In the genomic region with DNA sequence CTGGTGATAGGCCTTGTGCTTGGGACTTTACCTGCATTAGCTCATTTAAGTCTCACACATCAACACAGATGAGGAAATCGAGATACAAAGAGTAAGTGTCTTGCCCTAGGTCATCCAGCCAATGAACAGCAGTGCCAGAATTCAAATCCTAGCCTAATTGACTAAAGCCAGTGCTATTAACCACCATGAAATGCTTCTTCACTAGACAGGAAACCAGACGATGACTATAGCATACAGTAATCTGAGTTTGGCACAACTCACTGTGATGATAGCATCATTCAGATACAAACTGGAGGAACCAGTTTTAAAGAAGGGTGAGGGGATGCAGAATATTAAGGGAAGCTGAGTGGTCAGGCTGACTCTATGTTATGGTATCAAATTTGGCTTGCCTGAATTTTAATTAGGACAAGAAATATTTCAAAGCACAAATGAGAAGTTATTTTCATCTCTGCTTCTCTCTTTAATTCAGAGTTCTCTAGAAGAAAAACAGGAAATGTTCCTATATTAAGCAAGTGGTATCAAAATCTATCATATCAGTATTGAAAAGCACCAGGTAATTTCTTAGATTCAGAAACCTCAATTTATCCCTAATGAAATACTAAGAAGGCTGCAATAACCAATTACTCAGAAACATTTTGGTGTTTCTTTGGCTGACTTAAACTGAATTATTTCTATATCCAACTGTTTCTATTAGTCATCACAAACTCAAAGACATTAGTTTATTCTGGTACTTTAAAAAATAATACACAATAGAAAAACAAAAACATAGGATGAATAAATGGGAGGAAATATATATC, we compare ENCODE assay signal across 8 cellular contexts.
A peak's percentile ranks its signal among the peaks of the same experiment; 100 is the strongest.
DNase-seq lines count a peak whose midpoint lies in the region; ATAC-seq, FAIRE-seq and TF ChIP-seq lines count a peak whose summit lies in the region.

No MANE protein-coding gene starts in this region.

- peak overlapping the region; percentile 86 for H3K27ac Mint-ChIP-seq in activated naive CD8-positive, alpha-beta T cell treated with anti-CD3 and anti-CD28 coated beads for 36 hours

- H2BK15ac ChIP-seq in mesenchymal stem cell (ENCODE audit: low read depth, poor library complexity, severe bottlenecking) = no peak overlapping the region

- H3K4me1 Mint-ChIP-seq in activated naive CD8-positive, alpha-beta T cell treated with anti-CD3 and anti-CD28 coated beads for 36 hours = peaks cover 65% of the 10 kb centered on the region

- H4K20me1 ChIP-seq in KMS-11 (ENCODE audit: insufficient read depth) = no peaks in the 10 kb centered on the region

- ATAC-seq in A549 = peak; percentile 75 to 86; a peak in 5 of 6 replicates
- ATAC-seq in GM18511 (IDR thresholded peaks at IDR 0.05; ENCODE audit: unreplicated experiment) = peak; percentile 39
- ATAC-seq in GM19467 (IDR thresholded peaks at IDR 0.05; ENCODE audit: unreplicated experiment) = no peak
- no peak for ATAC-seq in GM21737 (IDR thresholded peaks at IDR 0.05; ENCODE audit: unreplicated experiment)

- H3K4me1 ChIP-seq in A549 (peaks cover 23% of the 10 kb centered on the region; the same call in 2 of the 3 replicates), KMS-11 (ENCODE audit: low read depth, poor library complexity, severe bottlenecking) (peaks cover 81% of the 10 kb centered on the region), mesenchymal stem cell (ENCODE audit: control insufficient read depth, insufficient read depth, low read depth, low read length) (peaks cover 2% of the 10 kb centered on the region)

- H2AK5ac ChIP-seq in mesenchymal stem cell (ENCODE audit: low read length, severe bottlenecking) = no peak overlapping the region

- H3K18ac ChIP-seq in mesenchymal stem cell (ENCODE audit: low read depth in 1 of 2, low read length in 2 of 2) = peak overlapping the region in 1 of 2 experiments; percentile 49

- no peak overlapping the region for H3K4me3 ChIP-seq in A549
- no peak overlapping the region for H3K4me3 ChIP-seq in KMS-11 (IDR thresholded peaks at IDR 0.05; ENCODE audit: insufficient read depth, low read depth, low read length)
- H3K4me3 ChIP-seq in mesenchymal stem cell (ENCODE audit: insufficient read depth in 1 of 2, low read depth in 1 of 2, low read length in 2 of 2) = peak overlapping the region in 1 of 2 experiments; percentile 5

- no peaks in the 10 kb centered on the region for H3K79me2 ChIP-seq in KMS-11 (ENCODE audit: insufficient read depth, low read depth)

- no peak overlapping the region for H2BK5ac ChIP-seq in mesenchymal stem cell (ENCODE audit: low read depth, low read length, poor library complexity, severe bottlenecking)

- no peak overlapping the region for H3K14ac ChIP-seq in mesenchymal stem cell (ENCODE audit: low read length in 2 of 2)

- DNase-seq in A549 (ENCODE audit: low read depth in 1 of 2, low spot score in 1 of 2) (peak in 1 of 2 experiments; percentile 24), mesenchymal stem cell (peak; percentile 81), C1 segment of cervical spinal cord (lab: John Stamatoyannopoulos, UW) (no peak)
- DNase-seq in activated naive CD8-positive, alpha-beta T cell treated with anti-CD3 and anti-CD28 coated beads for 36 hours = peak; percentile 11

- H3K36me3 ChIP-seq in KMS-11 (ENCODE audit: insufficient read depth) = no peaks in the 10 kb centered on the region
- no peaks in the 10 kb centered on the region for H3K36me3 ChIP-seq in mesenchymal stem cell (ENCODE audit: control insufficient read depth in 1 of 2, insufficient read depth in 2 of 2, low read depth in 1 of 2, low read length in 2 of 2)

- peak overlapping the region; percentile 61 to 83 for H3K27ac ChIP-seq in A549
- H3K27ac ChIP-seq in KMS-11 = peak overlapping the region; percentile 78
- peak overlapping the region; percentile 82 for H3K27ac ChIP-seq in mesenchymal stem cell (ENCODE audit: low read length, poor library complexity, severe bottlenecking)

- H2BK12ac ChIP-seq in mesenchymal stem cell (ENCODE audit: low read length in 2 of 2) = peak overlapping the region in 1 of 2 experiments; percentile 86

- 6% methylated on average over 2 of the region's 2 CpGs for WGBS in A549 (ENCODE audit: missing lambda C conversion rate)
- WGBS in mesenchymal stem cell = 12% methylated on average over 2 of the region's 2 CpGs

- peaks cover 6% of the 10 kb centered on the region for H3K36me3 Mint-ChIP-seq in activated naive CD8-positive, alpha-beta T cell treated with anti-CD3 and anti-CD28 coated beads for 36 hours

- H2AFZ ChIP-seq in KMS-11 (ENCODE audit: low read depth) = 0 out of 2 replicates have a peak overlapping the region, but pooled peaks have one; percentile 35
- no peak overlapping the region for H2AFZ ChIP-seq in mesenchymal stem cell (ENCODE audit: low read depth, low read length)

- FAIRE-seq in A549 (lab: Jason Lieb, UNC) = no peak

- POLR2A ChIA-PET in A549 (lab: Yijun Ruan, JAX) = interaction anchor here (1.6 kb wide), 1 partner anchor 147 kb away, joined by 11 read pairs; the partner anchor contains the start of gene RASA1

- no peaks in the 10 kb centered on the region for H3K79me1 ChIP-seq in mesenchymal stem cell (replicated peaks; ENCODE audit: low read length, poor library complexity, severe bottlenecking)

- H3K4me2 ChIP-seq in A549 (peak overlapping the region; percentile 57), KMS-11 (peak overlapping the region; percentile 89), mesenchymal stem cell (ENCODE audit: low read length, poor library complexity, severe bottlenecking) (no peak overlapping the region)

- H3K27me3 Mint-ChIP-seq in activated naive CD8-positive, alpha-beta T cell treated with anti-CD3 and anti-CD28 coated beads for 36 hours = no peaks in the 10 kb centered on the region

- TF ChIP-seq POLR2A in A549 (IDR thresholded peaks at IDR 0.05; ENCODE audit: low read length) = no peak

- CTCF ChIA-PET in A549 (lab: Yijun Ruan, JAX) = interaction anchor here (0.6 to 1.2 kb wide), 3 partner anchors 21 to 145 kb away, joined by 3 read pairs; no protein-coding TSS in a partner anchor

- no peak overlapping the region for H3K23ac ChIP-seq in mesenchymal stem cell (ENCODE audit: low read length in 2 of 2)

- H4K8ac ChIP-seq in mesenchymal stem cell (ENCODE audit: low read length) = no peak overlapping the region

- peak overlapping the region; percentile 44 for H3K4me3 Mint-ChIP-seq in activated naive CD8-positive, alpha-beta T cell treated with anti-CD3 and anti-CD28 coated beads for 36 hours

- peak overlapping the region; percentile 3 for H4K91ac ChIP-seq in mesenchymal stem cell (ENCODE audit: low read length)

- H3K4ac ChIP-seq in mesenchymal stem cell (ENCODE audit: low read depth in 1 of 2, low read length in 2 of 2) = no peak overlapping the region

- no peaks in the 10 kb centered on the region for H3K9me3 ChIP-seq in A549
- H3K9me3 ChIP-seq in mesenchymal stem cell (ENCODE audit: control insufficient read depth, low read length) = no peaks in the 10 kb centered on the region

- peaks cover 3% of the 10 kb centered on the region for H3K9me3 Mint-ChIP-seq in activated naive CD8-positive, alpha-beta T cell treated with anti-CD3 and anti-CD28 coated beads for 36 hours

- TF ChIP-seq EP300 in A549 (IDR thresholded peaks at IDR 0.05) = no peak

- H2BK120ac ChIP-seq in mesenchymal stem cell (ENCODE audit: low read depth, low read length) = no peak overlapping the region

- no peak for TF ChIP-seq CTCF in A549 (IDR thresholded peaks at IDR 0.05)
- TF ChIP-seq CTCF in KMS-11 (conservative IDR thresholded peaks at IDR 0.05; ENCODE audit: low read depth, low read length) = no peak

- no peak overlapping the region for H3K9ac ChIP-seq in KMS-11
- H3K9ac ChIP-seq in mesenchymal stem cell (ENCODE audit: low read length) = peak overlapping the region; percentile 59

- H3K27me3 ChIP-seq in KMS-11 (ENCODE audit: insufficient read depth, low read depth) (no peaks in the 10 kb centered on the region), mesenchymal stem cell (ENCODE audit: control insufficient read depth in 1 of 2, insufficient read depth in 1 of 2, low read length in 2 of 2) (no peaks in the 10 kb centered on the region)

- TF ChIP-seq RAD21 in A549 (conservative IDR thresholded peaks at IDR 0.05 in 1 of 2, IDR thresholded peaks at IDR 0.05 in 1 of 2) = no peak

TF ChIP-seq in A549, 52 proteins besides CTCF, POLR2A, EP300 and RAD21:
- TF ChIP-seq JUNB (IDR thresholded peaks at IDR 0.05) (no peak), CHD2 (IDR thresholded peaks at IDR 0.05; ENCODE audit: low read length, partially characterized antibody) (no peak), CBX8 (IDR thresholded peaks at IDR 0.05) (no peak), CBX2 (IDR thresholded peaks at IDR 0.05; ENCODE audit: borderline replicate concordance, low read depth) (no peak), MYC (IDR thresholded peaks at IDR 0.05; ENCODE audit: borderline replicate concordance, low read length) (no peak)
TF ChIP-seq in A549: peak in this region for 0.

Comparison
In these comparisons a context has a peak if more than half of its experiments do, and no peak if none do; other contexts are left out.
1. ATAC-seq: peak in A549 (2 of 2) and GM18511 (single experiment); none in GM19467 (single experiment) and GM21737 (single experiment).
2. DNase-seq: peak in activated naive CD8-positive, alpha-beta T cell treated with anti-CD3 and anti-CD28 coated beads for 36 hours (single experiment) and mesenchymal stem cell (single experiment); none in C1 segment of cervical spinal cord (0 of 14).
3. Peak in every context shown above with its lines, with median percentiles within 50 percentile points of each other: H3K27ac ChIP-seq.